In genomic region chr1:2867861-2868260, GRCh38 we compare ENCODE assay signal across 22 cellular contexts.
"Had no signal": no experiment of that assay in that cellular context is flagged by ENCODE, and none has a peak within 500 bp of the region (broad histone marks: within the 10 kb centered on the region; RNA-seq: fewer than 3 reads in every experiment).

No MANE protein-coding gene starts in this region.

- H3K27ac ChIP-seq: breast epithelium, PC-9, SK-N-MC had no signal

- DNase-seq: activated B cell treated with CpG ODN at 0.5 μM for 24 hours; activated CD4-positive, alpha-beta T cell treated with anti-CD3 and anti-CD28 coated beads for 1 hour; activated CD4-positive, alpha-beta T cell treated with anti-CD3 and anti-CD28 coated beads, Interleukin-2, amount 10 ng/mL, durations not matched to agents 24 days and 14 days; activated CD4-positive, alpha-beta T cell treated with anti-CD3 and anti-CD28 coated beads, Interleukin-2, amount 50 U/mL, for 48 hours; activated CD8-positive, alpha-beta memory T cell treated with anti-CD3 and anti-CD28 coated beads, Interleukin-2, amount 10 ng/mL, durations not matched to agents 7 days and 5 days; activated effector memory CD4-positive, alpha-beta T cell treated with Interleukin-2 at 50 U/mL for 16 hours; activated naive CD4-positive, alpha-beta T cell; activated T-cell treated with anti-CD3 and anti-CD28 coated beads, Interleukin-2, amount 50 U/mL, for 24 hours; aorta; caudate nucleus; Kasumi-1; NCI-H1105; NCI-H1436; NCI-H1694 treated with DMSO at 0.1 percent for 48 hours; NCI-H2029 treated with DMSO at 0.1 percent for 48 hours; NCI-H345; NCI-H510A; NCI-H526 treated with DMSO at 0.1 percent for 48 hours; NK-92 treated with Interleukin-12 subunit alpha and Interleukin-12 subunit beta, amount 100 ng/mL, for 24 hours; PC-9 had no signal

- H3K36me3 ChIP-seq: breast epithelium had no signal

- H3K4me3 ChIP-seq: breast epithelium, PC-9, SK-N-MC had no signal

- H3K4me1 ChIP-seq: breast epithelium had no signal

- H2AFZ ChIP-seq: PC-9 had no signal

- ATAC-seq: activated CD8-positive, alpha-beta memory T cell treated with anti-CD3 and anti-CD28 coated beads, Interleukin-2, amount 10 ng/mL, durations not matched to agents 7 days and 5 days had no signal

- H3K4me2 ChIP-seq: PC-9 had no signal
